In the genomic region with DNA sequence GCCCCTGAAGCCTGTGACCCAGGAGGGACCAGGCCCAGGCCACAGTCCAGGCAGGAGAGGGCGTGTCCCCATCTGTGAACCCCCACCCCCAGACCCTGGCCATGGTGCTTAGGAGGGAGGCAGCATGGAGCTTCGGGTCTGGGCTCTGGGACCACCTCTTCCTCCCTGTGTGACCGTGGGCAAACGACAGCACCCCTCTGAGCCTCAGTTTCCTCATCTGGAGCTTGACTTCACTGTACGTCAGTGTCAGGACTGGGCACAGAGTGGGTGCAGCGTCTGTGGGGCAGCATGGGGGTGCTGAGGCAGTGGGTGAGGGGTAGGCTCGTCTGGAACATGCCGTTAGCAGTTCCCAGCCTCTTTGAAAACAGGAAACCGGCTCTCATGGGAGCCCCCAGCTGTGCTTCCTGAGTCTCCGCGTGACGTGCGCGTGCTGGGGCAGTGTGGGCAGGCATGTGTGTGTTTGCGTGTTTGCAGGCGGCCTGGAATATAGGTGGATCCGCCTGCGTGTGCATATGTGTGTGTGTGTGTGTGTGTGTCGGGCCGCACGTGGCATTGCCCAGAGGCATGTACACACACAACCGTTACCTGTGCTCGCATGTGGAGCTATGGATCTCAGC, we compare ENCODE assay signal across 9 cellular contexts. TPM values are rescaled to one million over a fixed set of nuclear protein-coding genes. Genes with fewer than 3 reads are reported as not detected.
DNase-seq lines count a peak whose midpoint lies in the region; ATAC-seq and TF ChIP-seq lines count a peak whose summit lies in the region.
"Had no signal": no experiment of that assay in that cellular context is flagged by ENCODE, and none has a peak within 500 bp of the region (broad histone marks: within the 10 kb centered on the region; RNA-seq: fewer than 3 reads in every experiment).

No MANE protein-coding gene starts in this region.

- DNase-seq in GM13976 (ENCODE audit: low spot score) (peak; percentile 47), T-cell (peak; percentile 58 to 95 (median 86)), body of pancreas (peak; percentile 36 to 85 (median 61)), lung microvascular endothelial cell (ENCODE audit: low read depth in 2 of 2) (peak; percentile 99 to 100), transverse colon (peak; percentile 78), EL (no peak), GOT3 (lab: John Stamatoyannopoulos, UW) (no peak)

- ATAC-seq in T-cell (replicated peaks in 1 of 4) = peak; percentile 77 to 84 (median 80)
- ATAC-seq in body of pancreas = peak; percentile 19
- no peak for ATAC-seq in GM19463 (IDR thresholded peaks at IDR 0.05; ENCODE audit: unreplicated experiment)

- peaks cover 62 to 63% (median 62%) of the 10 kb centered on the region in 3 donors for H3K4me1 Mint-ChIP-seq in T-cell

- intact Hi-C loops in body of pancreas (cut with DNase I) (no loop called here), transverse colon (cut with DNase I; ENCODE audit: low total_unique reads) (no loop called here)

- H3K36me3 Mint-ChIP-seq in T-cell = no peaks in the 10 kb centered on the region

- peak overlapping the region; percentile 96 to 98 for H3K27ac Mint-ChIP-seq in T-cell

- H3K4me3 ChIP-seq in body of pancreas = no peak overlapping the region
- no peak overlapping the region for H3K4me3 ChIP-seq in transverse colon

- no peaks in the 10 kb centered on the region for H3K9me3 ChIP-seq in body of pancreas
- H3K9me3 ChIP-seq in transverse colon = no peaks in the 10 kb centered on the region

- peaks cover 38% of the 10 kb centered on the region for H3K4me1 ChIP-seq in body of pancreas
- peaks cover 17 to 48% (median 36%) of the 10 kb centered on the region in 4 donors for H3K4me1 ChIP-seq in transverse colon

- H3K9me3 Mint-ChIP-seq in T-cell = no peaks in the 10 kb centered on the region

- H3K27ac ChIP-seq in body of pancreas (peak overlapping the region; percentile 32 to 86 (median 64)), transverse colon (peak overlapping the region; percentile 74 to 82 (median 80))

- CTCF ChIA-PET in T-cell (lab: Charles Lee) = interaction anchor here in 1 of 2 donors (0.6 kb wide), 1 partner anchor 165 kb away, joined by 8 read pairs; no protein-coding TSS in a partner anchor

- TF ChIP-seq CTCF in GM13976 (IDR thresholded peaks at IDR 0.05; ENCODE audit: borderline replicate concordance, control extremely low read depth, extremely low read depth, insufficient read depth, missing control alignments) (no peak), body of pancreas (IDR thresholded peaks at IDR 0.05) (no peak), transverse colon (IDR thresholded peaks at IDR 0.05) (no peak)

- TF ChIP-seq EP300 in transverse colon (IDR thresholded peaks at IDR 0.05; ENCODE audit: low read depth) = peak; percentile 83

- H3K36me3 ChIP-seq in body of pancreas (replicated peaks in 1 of 2; ENCODE audit: insufficient read depth in 1 of 2, low read depth in 2 of 2) (no peaks in the 10 kb centered on the region), transverse colon (no peaks in the 10 kb centered on the region)

- TF ChIP-seq POLR2A in body of pancreas (IDR thresholded peaks at IDR 0.05) = peak in 1 of 3 donors; percentile 19
- TF ChIP-seq POLR2A in transverse colon (IDR thresholded peaks at IDR 0.05) = no peak

- H3K27me3 ChIP-seq in body of pancreas (no peaks in the 10 kb centered on the region), transverse colon (no peaks in the 10 kb centered on the region)

- WGBS in body of pancreas, 2 donors = 74 to 75% methylated on average over 16 to 22 of the region's 23 CpGs
- 44 to 61% methylated on average over 9 to 23 of the region's 23 CpGs for WGBS in transverse colon (ENCODE audit: low coverage in 1 of 2), 2 donors

- POLR2A ChIA-PET in T-cell (lab: Charles Lee) = interaction anchor here in 1 of 2 donors (0.5 to 1.3 kb wide), 4 partner anchors 11 to 131 kb away, joined by 3 to 8 read pairs (median 4); no protein-coding TSS in a partner anchor

- in situ Hi-C loops in GM13976 (cut with MboI; ENCODE audit: low sequenced_read_pairs, unreplicated experiment) (no loop called here), transverse colon (cut with MboI; ENCODE audit: low pct_ligation_motif_present in 1 of 4, low pct_unique_long_range_greater_than_20kb in 1 of 4, low sequenced_read_pairs in 3 of 4) (no loop called here)

- peak overlapping the region; percentile 10 to 65 (median 64) for H3K4me3 Mint-ChIP-seq in T-cell

- H3K27me3 Mint-ChIP-seq in T-cell = no peaks in the 10 kb centered on the region

RNA-seq across cellular contexts. Expression of gene ARRDC2, which starts 15.7 kb away (rescaled TPM):
- total RNA-seq in T-cell = 100 to 1,000 TPM; 163 to 195 (median 188) TPM
- 10 to 100 TPM; 23.1 to 30.1 TPM for total RNA-seq in body of pancreas
- 42.5 and 115 TPM in 2 replicates for total RNA-seq in lung microvascular endothelial cell
- 10 to 100 TPM; 28.9 to 69.6 (median 42.7) TPM for total RNA-seq in transverse colon

RNA-seq across cellular contexts. Expression of gene KCNN1, which starts 56.8 kb away (rescaled TPM):
- total RNA-seq in T-cell (not detected), body of pancreas (not detected), lung microvascular endothelial cell (under 0.01 and 0.22 TPM in 2 replicates), transverse colon (1 to 10 TPM in 1 of 4 donors, not detected in 3; 1.6 TPM)
- total RNA-seq: HT1080 had no signal

Comparison
In these comparisons a context has a peak if more than half of its experiments do, and no peak if none do; other contexts are left out.
1. DNase-seq: peak in GM13976 (single experiment), T-cell (34 of 34), body of pancreas (4 of 4), lung microvascular endothelial cell (2 of 2) and transverse colon (single experiment); none in EL (single experiment) and GOT3 (single experiment).